Comparison of ENCODE assay signal across 1 cellular context in the genomic region with DNA sequence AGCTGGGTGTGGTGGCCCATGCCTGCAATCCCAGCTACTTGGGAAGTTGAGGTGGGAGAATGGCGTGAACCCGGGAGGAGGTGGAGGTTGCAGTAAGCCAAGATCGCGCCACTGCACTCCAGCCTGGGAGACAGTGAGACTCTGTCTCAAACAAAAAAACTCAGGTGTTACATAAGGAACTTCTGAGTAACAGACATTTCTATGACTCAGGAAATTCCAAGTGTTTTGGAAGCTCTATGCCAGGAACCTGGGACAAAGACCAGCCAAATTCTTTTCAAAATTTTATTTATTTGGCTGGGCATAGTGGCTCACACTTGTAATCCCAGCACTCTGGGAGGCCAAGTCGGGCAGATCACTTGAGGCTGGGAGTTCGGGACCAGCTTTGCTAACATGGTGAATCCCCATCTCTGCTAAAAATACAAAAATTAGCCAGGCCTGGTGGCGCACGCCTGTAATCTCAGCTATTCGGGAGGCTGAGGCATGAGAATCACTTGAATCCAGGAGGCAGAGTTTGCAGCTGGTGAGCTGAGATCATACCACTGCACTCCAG. TPM values are rescaled to one million over a fixed set of nuclear protein-coding genes. Genes with fewer than 3 reads are reported as not detected.
"Had no signal": no experiment of that assay in that cellular context is flagged by ENCODE, and none has a peak within 500 bp of the region (broad histone marks: within the 10 kb centered on the region; RNA-seq: fewer than 3 reads in every experiment).

No MANE protein-coding gene starts in this region.

RNA-seq across cellular contexts. Expression of gene ATP2A1, which starts 19.8 kb away (rescaled TPM):
- polyA plus RNA-seq: naive thymus-derived CD8-positive, alpha-beta T cell had no signal
